In genomic region chr9:136572596-136573313, GRCh38 we compare ENCODE assay signal across 17 cellular contexts. TPM values are rescaled to one million over a fixed set of nuclear protein-coding genes. Genes with fewer than 3 reads are reported as not detected.
DNase-seq lines count a peak whose midpoint lies in the region; ATAC-seq, FAIRE-seq and TF ChIP-seq lines count a peak whose summit lies in the region.
"Had no signal": no experiment of that assay in that cellular context is flagged by ENCODE, and none has a peak within 500 bp of the region (broad histone marks: within the 10 kb centered on the region; RNA-seq: fewer than 3 reads in every experiment).

No MANE protein-coding gene starts in this region.

- H3K9ac ChIP-seq in kidney (ENCODE audit: low read length in 2 of 2) = no peak overlapping the region

- TF ChIP-seq CTCF in kidney (IDR thresholded peaks at IDR 0.05; ENCODE audit: borderline replicate concordance, extremely low read depth, insufficient read depth) = no peak

- peaks cover 5% of the 10 kb centered on the region for H3K36me3 Mint-ChIP-seq in stimulated activated effector memory CD8-positive, alpha-beta T cell treated with anti-CD3 and anti-CD28 coated beads, Interleukin-12 subunit alpha, Interleukin-12 subunit beta, amount 100 ng/mL, for 72 hours
- H3K36me3 Mint-ChIP-seq: CD4-positive, CD25-positive, alpha-beta regulatory T cell had no signal

- H3K9me3 Mint-ChIP-seq in stimulated activated effector memory CD8-positive, alpha-beta T cell treated with anti-CD3 and anti-CD28 coated beads, Interleukin-12 subunit alpha, Interleukin-12 subunit beta, amount 100 ng/mL, for 72 hours = no peaks in the 10 kb centered on the region
- H3K9me3 Mint-ChIP-seq: CD4-positive, CD25-positive, alpha-beta regulatory T cell had no signal

- no peaks in the 10 kb centered on the region for H3K27me3 ChIP-seq in ectodermal cell (ENCODE audit: control insufficient read depth, insufficient read depth, low read length, poor library complexity, severe bottlenecking)

- peaks cover 23% of the 10 kb centered on the region for H3K4me1 Mint-ChIP-seq in stimulated activated effector memory CD8-positive, alpha-beta T cell treated with anti-CD3 and anti-CD28 coated beads, Interleukin-12 subunit alpha, Interleukin-12 subunit beta, amount 100 ng/mL, for 72 hours
- H3K4me1 Mint-ChIP-seq: CD4-positive, CD25-positive, alpha-beta regulatory T cell had no signal

- peak overlapping the region; percentile 71 for H3K27ac Mint-ChIP-seq in stimulated activated effector memory CD8-positive, alpha-beta T cell treated with anti-CD3 and anti-CD28 coated beads, Interleukin-12 subunit alpha, Interleukin-12 subunit beta, amount 100 ng/mL, for 72 hours

- H3K9me3 ChIP-seq in ectodermal cell (ENCODE audit: control insufficient read depth, low read length) (no peaks in the 10 kb centered on the region), kidney (ENCODE audit: control insufficient read depth in 1 of 2, low read length in 2 of 2) (no peaks in the 10 kb centered on the region)

- H3K4me3 ChIP-seq in ectodermal cell (ENCODE audit: insufficient read depth, low read depth, low read length) (peak overlapping the region; percentile 12), kidney (ENCODE audit: low read length in 2 of 2) (no peak overlapping the region)

- H3K4me3 Mint-ChIP-seq in stimulated activated effector memory CD8-positive, alpha-beta T cell treated with anti-CD3 and anti-CD28 coated beads, Interleukin-12 subunit alpha, Interleukin-12 subunit beta, amount 100 ng/mL, for 72 hours = peak overlapping the region; percentile 24
- H3K4me3 Mint-ChIP-seq: CD4-positive, CD25-positive, alpha-beta regulatory T cell had no signal

- H3K36me3 ChIP-seq in ectodermal cell (ENCODE audit: control insufficient read depth, insufficient read depth, low read length) = no peaks in the 10 kb centered on the region
- H3K36me3 ChIP-seq in kidney (ENCODE audit: control insufficient read depth in 1 of 2, insufficient read depth in 2 of 2, low read length in 2 of 2) = no peaks in the 10 kb centered on the region

- intact Hi-C loops in kidney (cut with DNase I) = no loop called here

- DNase-seq in NCI-H2227 (lab: John Stamatoyannopoulos, UW; ENCODE audit: unreplicated experiment) = peak; percentile 16
- DNase-seq in NCI-H2227 treated with DMSO at 0.1 percent for 48 hours (lab: John Stamatoyannopoulos, UW) = no peak
- DNase-seq in kidney = peak; percentile 60
- no peak for DNase-seq in stimulated activated effector memory CD8-positive, alpha-beta T cell treated with anti-CD3 and anti-CD28 coated beads, Interleukin-12 subunit alpha, Interleukin-12 subunit beta, amount 100 ng/mL, for 72 hours (ENCODE audit: low spot score in 2 of 2)
- DNase-seq in medulla oblongata (ENCODE audit: extremely low spot score) = no peak
- no peak for DNase-seq in AG08396 (ENCODE audit: low spot score)
- DNase-seq: activated CD8-positive, alpha-beta memory T cell treated with anti-CD3 and anti-CD28 coated beads, Interleukin-2, amount 50 U/mL, for 4 hours; CD4-positive, CD25-positive, alpha-beta regulatory T cell; NCI-H187 treated with DMSO at 0.1 percent for 48 hours; NCI-H526 treated with DMSO at 0.1 percent for 48 hours; posterior cingulate gyrus; RPMI8226 had no signal

- H3K4me1 ChIP-seq in ectodermal cell (ENCODE audit: control insufficient read depth, insufficient read depth, low read length) (peaks cover 49% of the 10 kb centered on the region), kidney (ENCODE audit: control insufficient read depth in 1 of 2, insufficient read depth in 1 of 2, low read depth in 1 of 2, low read length in 2 of 2) (peaks cover 0 to 19% of the 10 kb centered on the region in 2 donors)

- H3K27ac ChIP-seq in ectodermal cell (ENCODE audit: insufficient read depth, low read depth, low read length, poor library complexity, severe bottlenecking) (peak overlapping the region; percentile 89), kidney (ENCODE audit: low read depth in 2 of 2, low read length in 2 of 2) (no peak overlapping the region)
- H3K27ac ChIP-seq: 22Rv1 had no signal

- WGBS in ectodermal cell, 2 experiments = 17 to 19% methylated on average over 24 of the region's 24 CpGs

- FAIRE-seq in kidney (lab: Jason Lieb, UNC) = no peak
- FAIRE-seq: GM12891 had no signal

- peak; percentile 70 for ATAC-seq in stimulated activated effector memory CD8-positive, alpha-beta T cell treated with anti-CD3 and anti-CD28 coated beads, Interleukin-12 subunit alpha, Interleukin-12 subunit beta, amount 100 ng/mL, for 72 hours
- no peak for ATAC-seq in HG03175 (IDR thresholded peaks at IDR 0.05; ENCODE audit: unreplicated experiment)
- ATAC-seq: activated CD4-positive, CD25-positive, alpha-beta regulatory T cell treated with anti-CD3 and anti-CD28 coated beads, Interleukin-2, amount 50 U/mL, for 24 hours had no signal

RNA-seq across cellular contexts. Expression of gene NOTCH1, which starts 26.9 kb away (rescaled TPM):
- polyA plus RNA-seq in ectodermal cell (2013, experiment 1 of 4) = 24.9 TPM
- 32.4 TPM for polyA plus RNA-seq in ectodermal cell (2013, experiment 2 of 4)
- 24.0 TPM for polyA plus RNA-seq in ectodermal cell (2013, experiment 3 of 4)
- 28.5 TPM for polyA plus RNA-seq in ectodermal cell (2013, experiment 4 of 4)
- 77.2 TPM for total RNA-seq in kidney
- polyA plus RNA-seq in kidney (ENCODE audit: insufficient read depth, low read depth, low replicate concordance) = 6.5 TPM

Comparison
In these comparisons a context has a peak if more than half of its experiments do, and no peak if none do; other contexts are left out.
1. DNase-seq: peak in NCI-H2227 (single experiment) and kidney (single experiment); none in NCI-H2227 treated with DMSO at 0.1 percent for 48 hours (single experiment), stimulated activated effector memory CD8-positive, alpha-beta T cell treated with anti-CD3 and anti-CD28 coated beads, Interleukin-12 subunit alpha, Interleukin-12 subunit beta, amount 100 ng/mL, for 72 hours (0 of 2), medulla oblongata (single experiment) and AG08396 (single experiment).